ENCODE assay signal across 13 cellular contexts in genomic region chr6:150753404-150754184, GRCh38.
DNase-seq lines count a peak whose midpoint lies in the region; ATAC-seq and TF ChIP-seq lines count a peak whose summit lies in the region.
"Had no signal": no experiment of that assay in that cellular context is flagged by ENCODE, and none has a peak within 500 bp of the region (broad histone marks: within the 10 kb centered on the region; RNA-seq: fewer than 3 reads in every experiment).

No MANE protein-coding gene starts in this region.

- peak overlapping the region; percentile 26 for H2AFZ ChIP-seq in hepatocyte

- H3K9me2 ChIP-seq in hepatocyte (replicated peaks; ENCODE audit: insufficient read depth), result no peaks in the 10 kb centered on the region

- H3K27me3 ChIP-seq in H7 (ENCODE audit: control insufficient read depth, insufficient read depth, low read length) (no peaks in the 10 kb centered on the region; the same call in 1 of the 2 replicates), hepatocyte (no peaks in the 10 kb centered on the region), prostate gland (replicated peaks; ENCODE audit: insufficient read depth) (no peaks in the 10 kb centered on the region)
- H3K27me3 ChIP-seq: BLaER1 treated with 17β-estradiol and CSF1 and Interleukin-3, amounts not matched to agents 10 nM and 100 nM had no signal

- peaks cover 8% of the 10 kb centered on the region for H3K4me1 ChIP-seq in hepatocyte (ENCODE audit: insufficient read depth)
- H3K4me1 ChIP-seq in prostate gland (replicated peaks), result no peaks in the 10 kb centered on the region

- intact Hi-C loops in prostate gland (cut with DNase I), result no loop called here

- H3K27me3 Mint-ChIP-seq in progenitor cell of endocrine pancreas, result no peaks in the 10 kb centered on the region
- no peaks in the 10 kb centered on the region for H3K27me3 Mint-ChIP-seq in activated CD8-positive, alpha-beta memory T cell treated with anti-CD3 and anti-CD28 coated beads, Interleukin-2, amount 10 ng/mL, durations not matched to agents 7 days and 5 days
- H3K27me3 Mint-ChIP-seq: central memory CD8-positive, alpha-beta T cell had no signal

- no peaks in the 10 kb centered on the region for H3K9me3 Mint-ChIP-seq in progenitor cell of endocrine pancreas (ENCODE audit: low read depth)
- no peaks in the 10 kb centered on the region for H3K9me3 Mint-ChIP-seq in activated CD8-positive, alpha-beta memory T cell treated with anti-CD3 and anti-CD28 coated beads, Interleukin-2, amount 10 ng/mL, durations not matched to agents 7 days and 5 days (ENCODE audit: low read depth)
- H3K9me3 Mint-ChIP-seq: central memory CD8-positive, alpha-beta T cell; stimulated activated effector memory CD8-positive, alpha-beta T cell treated with anti-CD3 and anti-CD28 coated beads, Interleukin-12 subunit alpha, Interleukin-12 subunit beta, amount 100 ng/mL, for 72 hours had no signal

- H3K79me2 ChIP-seq in hepatocyte, result peaks cover 3% of the 10 kb centered on the region

- CTCF ChIA-PET in activated CD8-positive, alpha-beta memory T cell treated with anti-CD3 and anti-CD28 coated beads, Interleukin-2, amount 10 ng/mL, durations not matched to agents 7 days and 5 days (lab: Charles Lee), result no interaction called here

- H3K4me1 Mint-ChIP-seq in progenitor cell of endocrine pancreas (ENCODE audit: low read depth), result peaks cover 20% of the 10 kb centered on the region
- no peaks in the 10 kb centered on the region for H3K4me1 Mint-ChIP-seq in activated CD8-positive, alpha-beta memory T cell treated with anti-CD3 and anti-CD28 coated beads, Interleukin-2, amount 10 ng/mL, durations not matched to agents 7 days and 5 days
- H3K4me1 Mint-ChIP-seq: central memory CD8-positive, alpha-beta T cell; stimulated activated effector memory CD8-positive, alpha-beta T cell treated with anti-CD3 and anti-CD28 coated beads, Interleukin-12 subunit alpha, Interleukin-12 subunit beta, amount 100 ng/mL, for 72 hours had no signal

- 8% methylated on average over 14 of the region's 14 CpGs for WGBS in hepatocyte (ENCODE audit: low lambda C conversion rate, missing lambda C conversion rate)
- WGBS in prostate gland, result 24% methylated on average over 14 of the region's 14 CpGs

- TF ChIP-seq CTCF in hepatocyte (IDR thresholded peaks at IDR 0.05; ENCODE audit: poor library complexity), result no peak
- TF ChIP-seq CTCF in progenitor cell of endocrine pancreas (IDR thresholded peaks at IDR 0.05; ENCODE audit: unreplicated experiment), result no peak
- TF ChIP-seq CTCF in prostate gland (IDR thresholded peaks at IDR 0.05), result no peak

- no peaks in the 10 kb centered on the region for H4K20me1 ChIP-seq in hepatocyte (ENCODE audit: insufficient read depth, poor library complexity, severe bottlenecking)

- ATAC-seq in activated CD8-positive, alpha-beta memory T cell treated with anti-CD3 and anti-CD28 coated beads, Interleukin-2, amount 10 ng/mL, durations not matched to agents 7 days and 5 days, result no peak
- no peak for ATAC-seq in GM19467 (IDR thresholded peaks at IDR 0.05; ENCODE audit: unreplicated experiment)
- ATAC-seq: stimulated activated effector memory CD8-positive, alpha-beta T cell treated with anti-CD3 and anti-CD28 coated beads, Interleukin-12 subunit alpha, Interleukin-12 subunit beta, amount 100 ng/mL, for 72 hours had no signal

- no peaks in the 10 kb centered on the region for H3K9me3 ChIP-seq in hepatocyte (ENCODE audit: low read depth)
- no peaks in the 10 kb centered on the region for H3K9me3 ChIP-seq in prostate gland
- H3K9me3 ChIP-seq: BLaER1 treated with 17β-estradiol and CSF1 and Interleukin-3, amounts not matched to agents 10 nM and 100 nM had no signal

- peak overlapping the region; percentile 19 for H3K27ac ChIP-seq in hepatocyte
- no peak overlapping the region for H3K27ac ChIP-seq in prostate gland
- H3K27ac ChIP-seq: BLaER1 treated with 17β-estradiol and CSF1 and Interleukin-3, amounts not matched to agents 10 nM and 100 nM had no signal

- peak; percentile 54 for DNase-seq in H7
- DNase-seq in NCI-H2227 (lab: John Stamatoyannopoulos, UW; ENCODE audit: unreplicated experiment), result peak; percentile 26
- DNase-seq in hepatocyte (ENCODE audit: low spot score), result peak; percentile 30
- no peak for DNase-seq in progenitor cell of endocrine pancreas (ENCODE audit: low spot score, unreplicated experiment)
- no peak for DNase-seq in activated CD8-positive, alpha-beta memory T cell treated with anti-CD3 and anti-CD28 coated beads, Interleukin-2, amount 10 ng/mL, durations not matched to agents 7 days and 5 days
- no peak for DNase-seq in GM03348 (ENCODE audit: low spot score)
- DNase-seq in prostate gland (ENCODE audit: low spot score), result no peak
- DNase-seq: activated naive CD4-positive, alpha-beta T cell treated with Interleukin-2 at 50 U/mL for 16 hours; stimulated activated CD4-positive, alpha-beta T cell treated with anti-CD3 and anti-CD28 coated beads, Interleukin-2, amount 100 ng/mL, for 24 hours had no signal

- H3K4me2 ChIP-seq in hepatocyte, result peak overlapping the region; percentile 72
- H3K4me2 ChIP-seq: BLaER1 treated with 17β-estradiol and CSF1 and Interleukin-3, amounts not matched to agents 10 nM and 100 nM had no signal

- peak overlapping the region; percentile 12 for H3K4me3 Mint-ChIP-seq in progenitor cell of endocrine pancreas (ENCODE audit: low read depth)
- H3K4me3 Mint-ChIP-seq in activated CD8-positive, alpha-beta memory T cell treated with anti-CD3 and anti-CD28 coated beads, Interleukin-2, amount 10 ng/mL, durations not matched to agents 7 days and 5 days, result no peak overlapping the region
- H3K4me3 Mint-ChIP-seq: central memory CD8-positive, alpha-beta T cell; stimulated activated effector memory CD8-positive, alpha-beta T cell treated with anti-CD3 and anti-CD28 coated beads, Interleukin-12 subunit alpha, Interleukin-12 subunit beta, amount 100 ng/mL, for 72 hours had no signal

- H3K36me3 Mint-ChIP-seq in progenitor cell of endocrine pancreas (ENCODE audit: insufficient read depth), result peaks cover 4% of the 10 kb centered on the region
- no peaks in the 10 kb centered on the region for H3K36me3 Mint-ChIP-seq in activated CD8-positive, alpha-beta memory T cell treated with anti-CD3 and anti-CD28 coated beads, Interleukin-2, amount 10 ng/mL, durations not matched to agents 7 days and 5 days
- H3K36me3 Mint-ChIP-seq: stimulated activated effector memory CD8-positive, alpha-beta T cell treated with anti-CD3 and anti-CD28 coated beads, Interleukin-12 subunit alpha, Interleukin-12 subunit beta, amount 100 ng/mL, for 72 hours had no signal

- TF ChIP-seq POLR2A in prostate gland (IDR thresholded peaks at IDR 0.05), result no peak

- H3K4me3 ChIP-seq in H7 (ENCODE audit: insufficient read depth, low read depth, low read length), result no peak overlapping the region
- no peak overlapping the region for H3K4me3 ChIP-seq in hepatocyte
- no peak overlapping the region for H3K4me3 ChIP-seq in prostate gland
- H3K4me3 ChIP-seq: BLaER1 treated with 17β-estradiol and CSF1 and Interleukin-3, amounts not matched to agents 10 nM and 100 nM had no signal

- peak overlapping the region; percentile 80 for H3K27ac Mint-ChIP-seq in progenitor cell of endocrine pancreas
- H3K27ac Mint-ChIP-seq in activated CD8-positive, alpha-beta memory T cell treated with anti-CD3 and anti-CD28 coated beads, Interleukin-2, amount 10 ng/mL, durations not matched to agents 7 days and 5 days, result no peak overlapping the region
- H3K27ac Mint-ChIP-seq: stimulated activated effector memory CD8-positive, alpha-beta T cell treated with anti-CD3 and anti-CD28 coated beads, Interleukin-12 subunit alpha, Interleukin-12 subunit beta, amount 100 ng/mL, for 72 hours had no signal

- H3K36me3 ChIP-seq in H7 (replicated peaks; ENCODE audit: control insufficient read depth, insufficient read depth, low read length) (no peaks in the 10 kb centered on the region), hepatocyte (replicated peaks; ENCODE audit: insufficient read depth, low read depth) (no peaks in the 10 kb centered on the region), prostate gland (no peaks in the 10 kb centered on the region)
- H3K36me3 ChIP-seq: BLaER1 treated with 17β-estradiol and CSF1 and Interleukin-3, amounts not matched to agents 10 nM and 100 nM had no signal

Comparison
In these comparisons a context has a peak if more than half of its experiments do, and no peak if none do; other contexts are left out.
1. DNase-seq: peak in H7 (single experiment), NCI-H2227 (single experiment) and hepatocyte (single experiment); none in progenitor cell of endocrine pancreas (single experiment), activated CD8-positive, alpha-beta memory T cell treated with anti-CD3 and anti-CD28 coated beads, Interleukin-2, amount 10 ng/mL, durations not matched to agents 7 days and 5 days (single experiment), GM03348 (single experiment) and prostate gland (single experiment).